ENCODE assay signal across 8 cellular contexts in genomic region chr9:129333961-129334743, GRCh38.
DNase-seq lines count a peak whose midpoint lies in the region; ATAC-seq and TF ChIP-seq lines count a peak whose summit lies in the region.

No MANE protein-coding gene starts in this region.

- H3K4me3 Mint-ChIP-seq in dendritic cell treated with granulocyte-macrophage colony-stimulating factor and Interleukin-4, amounts not matched to agents 40 ng/mL and 50 ng/mL, for 4 days = peak overlapping the region; percentile 73
- no peak overlapping the region for H3K4me3 Mint-ChIP-seq in stimulated activated effector memory CD8-positive, alpha-beta T cell treated with anti-CD3 and anti-CD28 coated beads, Interleukin-12 subunit alpha, Interleukin-12 subunit beta, amount 100 ng/mL, for 72 hours

- peaks cover 54% of the 10 kb centered on the region for H3K4me1 Mint-ChIP-seq in dendritic cell treated with granulocyte-macrophage colony-stimulating factor and Interleukin-4, amounts not matched to agents 40 ng/mL and 50 ng/mL, for 4 days (ENCODE audit: low read depth)
- H3K4me1 Mint-ChIP-seq in stimulated activated effector memory CD8-positive, alpha-beta T cell treated with anti-CD3 and anti-CD28 coated beads, Interleukin-12 subunit alpha, Interleukin-12 subunit beta, amount 100 ng/mL, for 72 hours = no peaks in the 10 kb centered on the region

- H3K27me3 ChIP-seq in BJ (ENCODE audit: control insufficient read depth, insufficient read depth, low read length) = no peaks in the 10 kb centered on the region

- peaks cover 12% of the 10 kb centered on the region for H3K9me3 Mint-ChIP-seq in dendritic cell treated with granulocyte-macrophage colony-stimulating factor and Interleukin-4, amounts not matched to agents 40 ng/mL and 50 ng/mL, for 4 days
- H3K9me3 Mint-ChIP-seq in stimulated activated effector memory CD8-positive, alpha-beta T cell treated with anti-CD3 and anti-CD28 coated beads, Interleukin-12 subunit alpha, Interleukin-12 subunit beta, amount 100 ng/mL, for 72 hours = no peaks in the 10 kb centered on the region

- ATAC-seq in stimulated activated effector memory CD8-positive, alpha-beta T cell treated with anti-CD3 and anti-CD28 coated beads, Interleukin-12 subunit alpha, Interleukin-12 subunit beta, amount 100 ng/mL, for 72 hours = no peak

- H3K27ac Mint-ChIP-seq in dendritic cell treated with granulocyte-macrophage colony-stimulating factor and Interleukin-4, amounts not matched to agents 40 ng/mL and 50 ng/mL, for 4 days = peak overlapping the region; percentile 83
- no peak overlapping the region for H3K27ac Mint-ChIP-seq in stimulated activated effector memory CD8-positive, alpha-beta T cell treated with anti-CD3 and anti-CD28 coated beads, Interleukin-12 subunit alpha, Interleukin-12 subunit beta, amount 100 ng/mL, for 72 hours

- intact Hi-C loops in dendritic cell treated with granulocyte-macrophage colony-stimulating factor and Interleukin-4, amounts not matched to agents 40 ng/mL and 50 ng/mL, for 4 days (cut with micrococcal nuclease) = loop anchor here (5.0 to 10.0 kb wide), 3 partner anchors 151 to 271 kb away; partner anchors contain the start of gene IER5L

- H3K27me3 Mint-ChIP-seq in dendritic cell treated with granulocyte-macrophage colony-stimulating factor and Interleukin-4, amounts not matched to agents 40 ng/mL and 50 ng/mL, for 4 days = no peaks in the 10 kb centered on the region

- no peak; the same call in 1 of the 2 replicates for TF ChIP-seq CTCF in BJ (IDR thresholded peaks at IDR 0.05; ENCODE audit: insufficient read depth, low read depth, low read length)

- no peak overlapping the region for H3K4me3 ChIP-seq in BJ (ENCODE audit: low read depth, low read length)

- peaks cover 7% of the 10 kb centered on the region for H3K36me3 Mint-ChIP-seq in dendritic cell treated with granulocyte-macrophage colony-stimulating factor and Interleukin-4, amounts not matched to agents 40 ng/mL and 50 ng/mL, for 4 days (ENCODE audit: low read depth)
- H3K36me3 Mint-ChIP-seq in stimulated activated effector memory CD8-positive, alpha-beta T cell treated with anti-CD3 and anti-CD28 coated beads, Interleukin-12 subunit alpha, Interleukin-12 subunit beta, amount 100 ng/mL, for 72 hours = no peaks in the 10 kb centered on the region

- no peaks in the 10 kb centered on the region for H3K36me3 ChIP-seq in BJ (ENCODE audit: control insufficient read depth, insufficient read depth, low read length)

- POLR2A ChIA-PET in BJ (lab: Charles Lee) = interaction anchor here (0.7 to 1.7 kb wide), 4 partner anchors 13 to 168 kb away, joined by 5 to 11 read pairs (median 6); partner anchors contain the start of gene IER5L

- DNase-seq in BJ (ENCODE audit: low read depth) = peak; percentile 83
- DNase-seq in HS-5 (ENCODE audit: low read depth) = peak; percentile 71
- DNase-seq in SKM-1 (lab: John Stamatoyannopoulos, UW; ENCODE audit: unreplicated experiment) = peak; percentile 89
- peak; percentile 100 for DNase-seq in kidney tubule cell (ENCODE audit: low spot score)
- peak; percentile 33 to 37 for DNase-seq in stimulated activated CD4-positive, alpha-beta T cell treated with anti-CD3 and anti-CD28 coated beads, Interleukin-2, amount 100 ng/mL, for 24 hours
- DNase-seq in NCI-H187 treated with DMSO at 0.1 percent for 48 hours (lab: John Stamatoyannopoulos, UW) = no peak
- DNase-seq in stimulated activated effector memory CD8-positive, alpha-beta T cell treated with anti-CD3 and anti-CD28 coated beads, Interleukin-12 subunit alpha, Interleukin-12 subunit beta, amount 100 ng/mL, for 72 hours (ENCODE audit: low spot score in 2 of 2) = no peak

- CTCF ChIA-PET in BJ (lab: Yijun Ruan, JAX) = interaction anchor here (0.6 to 4.7 kb wide), 15 partner anchors 10 to 274 kb away, joined by 3 to 24 read pairs (median 4); no protein-coding TSS in a partner anchor

Comparison
In these comparisons a context has a peak if more than half of its experiments do, and no peak if none do; other contexts are left out.
1. DNase-seq: peak in BJ (single experiment), HS-5 (single experiment), SKM-1 (single experiment), kidney tubule cell (single experiment) and stimulated activated CD4-positive, alpha-beta T cell treated with anti-CD3 and anti-CD28 coated beads, Interleukin-2, amount 100 ng/mL, for 24 hours (2 of 2); none in NCI-H187 treated with DMSO at 0.1 percent for 48 hours (single experiment) and stimulated activated effector memory CD8-positive, alpha-beta T cell treated with anti-CD3 and anti-CD28 coated beads, Interleukin-12 subunit alpha, Interleukin-12 subunit beta, amount 100 ng/mL, for 72 hours (0 of 2).